Comparison of ENCODE assay signal across 10 cellular contexts in genomic region chr17:78125138-78125913, GRCh38. TPM values are rescaled to one million over a fixed set of nuclear protein-coding genes. Genes with fewer than 3 reads are reported as not detected.
DNase-seq lines count a peak whose midpoint lies in the region; ATAC-seq and TF ChIP-seq lines count a peak whose summit lies in the region.
"Had no signal": no experiment of that assay in that cellular context is flagged by ENCODE, and none has a peak within 500 bp of the region (broad histone marks: within the 10 kb centered on the region; RNA-seq: fewer than 3 reads in every experiment).

No MANE protein-coding gene starts in this region.

- peaks cover 4% of the 10 kb centered on the region for H3K4me1 ChIP-seq in right cardiac atrium (ENCODE audit: control insufficient read depth, insufficient read depth, low read length)
- H3K4me1 ChIP-seq in tibial nerve, result peaks cover 0 to 83% (median 54%) of the 10 kb centered on the region in 4 donors
- H3K4me1 ChIP-seq in H9 (ENCODE audit: insufficient read depth, low read length), result peaks cover 10% of the 10 kb centered on the region; the same call in 1 of the 2 replicates

- H3K79me1 ChIP-seq in H9 (ENCODE audit: insufficient read depth, low read depth, low read length, poor library complexity, severe bottlenecking), result no peaks in the 10 kb centered on the region

- H3K4ac ChIP-seq in H9 (ENCODE audit: low read depth, low read length), result no peak overlapping the region

- H3K4me3 Mint-ChIP-seq in activated CD8-positive, alpha-beta T cell treated with anti-CD3 and anti-CD28 coated beads for 36 hours, result peak overlapping the region; percentile 78
- H3K4me3 Mint-ChIP-seq in H9, result no peak overlapping the region

- H3K27me3 Mint-ChIP-seq in activated CD8-positive, alpha-beta T cell treated with anti-CD3 and anti-CD28 coated beads for 36 hours, result no peaks in the 10 kb centered on the region
- no peaks in the 10 kb centered on the region for H3K27me3 Mint-ChIP-seq in H9 (ENCODE audit: low read depth)

- H2AK5ac ChIP-seq in H9 (ENCODE audit: insufficient read length, low read length), result no peak overlapping the region

- H3K14ac ChIP-seq in H9 (ENCODE audit: insufficient read depth, low read length), result no peak overlapping the region

- H3K4me1 Mint-ChIP-seq in activated CD8-positive, alpha-beta T cell treated with anti-CD3 and anti-CD28 coated beads for 36 hours (ENCODE audit: low read depth), result peaks cover 64% of the 10 kb centered on the region
- peaks cover 18 to 21% of the 10 kb centered on the region in 2 experiments for H3K4me1 Mint-ChIP-seq in H9

- H3K27ac ChIP-seq in right cardiac atrium (ENCODE audit: low read length) (peak overlapping the region; percentile 35), tibial nerve (peak overlapping the region; percentile 75 to 93 (median 92)), H9 (ENCODE audit: insufficient read length, low read depth, low read length) (no peak overlapping the region)

- H3K36me3 ChIP-seq in tibial nerve, result peaks cover 0 to 49% (median 7%) of the 10 kb centered on the region in 3 donors

- POLR2A ChIA-PET in activated CD8-positive, alpha-beta T cell treated with anti-CD3 and anti-CD28 coated beads for 36 hours (lab: Charles Lee), result interaction anchor here (0.8 to 18.6 kb wide), 7 partner anchors 12 to 62 kb away, joined by 3 to 335 read pairs (median 4); partner anchors contain the start of genes AFMID, C17orf99, TK1 and TMC8

- TF ChIP-seq EP300 in tibial nerve (IDR thresholded peaks at IDR 0.05), result no peak

- H2BK15ac ChIP-seq in H9 (ENCODE audit: low read depth, low read length), result no peak overlapping the region

- H3K27me3 ChIP-seq in right cardiac atrium (ENCODE audit: control insufficient read depth, insufficient read depth) (no peaks in the 10 kb centered on the region), tibial nerve (no peaks in the 10 kb centered on the region), H9 (ENCODE audit: insufficient read depth, low read length) (no peaks in the 10 kb centered on the region)

- no peak overlapping the region for H2BK20ac ChIP-seq in H9 (ENCODE audit: low read depth, low read length, poor library complexity, severe bottlenecking)

- H3K27ac Mint-ChIP-seq in activated CD8-positive, alpha-beta T cell treated with anti-CD3 and anti-CD28 coated beads for 36 hours, result peak overlapping the region; percentile 50
- H3K27ac Mint-ChIP-seq in H9, result no peak overlapping the region

- no peak overlapping the region for H2BK120ac ChIP-seq in H9 (ENCODE audit: low read depth, low read length, poor library complexity, severe bottlenecking)

- H4K91ac ChIP-seq in H9 (ENCODE audit: insufficient read length, low read depth, low read length), result no peak overlapping the region

- no peak overlapping the region for H3K56ac ChIP-seq in H9 (ENCODE audit: insufficient read length, low read depth, low read length)

- no peak overlapping the region for H4K5ac ChIP-seq in H9 (ENCODE audit: insufficient read length, low read depth, low read length)

- H3K9me3 Mint-ChIP-seq in activated CD8-positive, alpha-beta T cell treated with anti-CD3 and anti-CD28 coated beads for 36 hours, result no peaks in the 10 kb centered on the region
- no peaks in the 10 kb centered on the region; a peak in 2 of 5 replicates for H3K9me3 Mint-ChIP-seq in H9

- CTCF ChIA-PET in activated CD8-positive, alpha-beta T cell treated with anti-CD3 and anti-CD28 coated beads for 36 hours (lab: Charles Lee), result interaction anchor here (0.8 to 7.9 kb wide), 6 partner anchors 9 to 126 kb away, joined by 3 to 83 read pairs (median 4); no protein-coding TSS in a partner anchor

- ATAC-seq in activated CD8-positive, alpha-beta T cell treated with anti-CD3 and anti-CD28 coated beads for 36 hours, result no peak
- no peak for ATAC-seq in right cardiac atrium
- no peak for ATAC-seq in GM21529 (IDR thresholded peaks at IDR 0.05; ENCODE audit: unreplicated experiment)

- peaks cover 58% of the 10 kb centered on the region for H3K36me3 Mint-ChIP-seq in activated CD8-positive, alpha-beta T cell treated with anti-CD3 and anti-CD28 coated beads for 36 hours (ENCODE audit: low read depth)
- H3K36me3 Mint-ChIP-seq in H9 (ENCODE audit: insufficient read depth in 1 of 3, low read depth in 3 of 3), result peaks cover 7 to 27% (median 21%) of the 10 kb centered on the region in 3 experiments

- H3K9me3 ChIP-seq in right cardiac atrium (ENCODE audit: control insufficient read depth, low read length) (no peaks in the 10 kb centered on the region), tibial nerve (no peaks in the 10 kb centered on the region), H9 (ENCODE audit: control insufficient read depth, low read depth, low read length) (no peaks in the 10 kb centered on the region)

- H4K8ac ChIP-seq in H9 (replicated peaks; ENCODE audit: insufficient read length, low read depth, low read length), result no peak overlapping the region

- H3K4me2 ChIP-seq in H9 (ENCODE audit: insufficient read depth, insufficient read length, low read length), result no peak overlapping the region

- no peak overlapping the region for H2BK5ac ChIP-seq in H9 (ENCODE audit: insufficient read length, low read length)

- no peak overlapping the region for H3T11ph ChIP-seq in H9 (ENCODE audit: low read length)

- H3K18ac ChIP-seq in H9 (ENCODE audit: insufficient read length, low read depth, low read length), result no peak overlapping the region

- no peak overlapping the region for H2BK12ac ChIP-seq in H9 (ENCODE audit: insufficient read length, low read depth, low read length)

- no peaks in the 10 kb centered on the region for H4K20me1 ChIP-seq in H9 (ENCODE audit: control insufficient read depth, insufficient read depth, insufficient read length)

- intact Hi-C loops in activated CD8-positive, alpha-beta T cell treated with anti-CD3 and anti-CD28 coated beads for 36 hours (cut with micrococcal nuclease), result no loop called here
- intact Hi-C loops in right cardiac atrium (cut with DNase I), result no loop called here

- H3K4me3 ChIP-seq in right cardiac atrium (ENCODE audit: low read length) (no peak overlapping the region), tibial nerve (peak overlapping the region in 3 of 4 donors; percentile 2 to 14 (median 10))

- DNase-seq in activated naive CD4-positive, alpha-beta T cell treated with Interleukin-2 at 50 U/mL for 16 hours, result peak; percentile 44
- DNase-seq in activated naive CD4-positive, alpha-beta T cell treated with anti-CD3 and anti-CD28 coated beads, Interleukin-2, amount 50 U/mL, for 16 hours, result no peak
- DNase-seq in activated CD8-positive, alpha-beta T cell treated with anti-CD3 and anti-CD28 coated beads for 36 hours, result peak; percentile 58
- DNase-seq in right cardiac atrium (peak in 1 of 3 donors; percentile 72), tibial nerve (ENCODE audit: low spot score in 2 of 2) (no peak), DMS114 treated with DMSO at 0.1 percent for 48 hours (lab: John Stamatoyannopoulos, UW; ENCODE audit: unreplicated experiment) (no peak), H9 (no peak)
- DNase-seq: NCI-H1092 had no signal

- H3K23me2 ChIP-seq in H9 (ENCODE audit: insufficient read length, low read depth, low read length, poor library complexity, severe bottlenecking), result peaks cover 19% of the 10 kb centered on the region

- TF ChIP-seq CTCF in activated CD8-positive, alpha-beta T cell treated with anti-CD3 and anti-CD28 coated beads for 36 hours (IDR thresholded peaks at IDR 0.05), result no peak
- no peak for TF ChIP-seq CTCF in tibial nerve (IDR thresholded peaks at IDR 0.05)
- TF ChIP-seq CTCF in H9 (conservative IDR thresholded peaks at IDR 0.05), result no peak

- TF ChIP-seq POLR2A in tibial nerve (IDR thresholded peaks at IDR 0.05), result no peak

- H3K9ac ChIP-seq in H9 (ENCODE audit: extremely low read depth, insufficient read length, low read length), result no peak overlapping the region

- no peaks in the 10 kb centered on the region; the same call in 1 of the 2 replicates for H3K79me2 ChIP-seq in H9 (ENCODE audit: insufficient read depth, low read length)

- H3K23ac ChIP-seq in H9 (ENCODE audit: insufficient read length, low read depth, low read length), result no peak overlapping the region

- no peak overlapping the region for H2AFZ ChIP-seq in H9 (ENCODE audit: low read length)

- 71% methylated on average over 39 of the region's 39 CpGs for WGBS in right cardiac atrium
- 41 to 45% methylated on average over 23 to 26 of the region's 39 CpGs for WGBS in tibial nerve, 2 donors
- no CpG with 5 or more reads among the region's 39 CpGs for WGBS in H9 (ENCODE audit: extremely low coverage, insufficient read length, low lambda C conversion rate)

RNA-seq across cellular contexts. Expression of gene TMC6, which starts 3.2 kb away (rescaled TPM):
- 100 to 1,000 TPM; 209 to 213 TPM for total RNA-seq in activated CD8-positive, alpha-beta T cell treated with anti-CD3 and anti-CD28 coated beads for 36 hours
- total RNA-seq in right cardiac atrium, result 10 to 100 TPM; 27.9 to 45.4 (median 38.2) TPM
- polyA plus RNA-seq in right cardiac atrium, result 21.2 TPM
- total RNA-seq in tibial nerve, result 10 to 100 TPM; 43.3 to 94.5 (median 52.2) TPM
- 85.7 and 86.8 TPM in 2 replicates for total RNA-seq in H9 (2021)

RNA-seq across cellular contexts. Expression of gene TMC8, which starts 5.2 kb away (rescaled TPM):
- total RNA-seq in activated CD8-positive, alpha-beta T cell treated with anti-CD3 and anti-CD28 coated beads for 36 hours, result 100 to 1,000 TPM; 182 to 197 TPM
- total RNA-seq in right cardiac atrium, result 1 to 10 TPM; 2.6 to 3.9 (median 3.0) TPM
- 2.4 TPM for polyA plus RNA-seq in right cardiac atrium
- total RNA-seq in tibial nerve, result 10 to 100 TPM in 1 of 4 donors, 1 to 10 TPM in 3; 5.2 to 18.3 (median 6.7) TPM
- total RNA-seq in H9 (2021), result 1.0 and 1.9 TPM in 2 replicates
- polyA plus RNA-seq: BJ had no signal

RNA-seq across cellular contexts. Expression of gene C17orf99, which starts 20.9 kb away (rescaled TPM):
- total RNA-seq in activated CD8-positive, alpha-beta T cell treated with anti-CD3 and anti-CD28 coated beads for 36 hours, result under 1 TPM in 1 of 2 experiments, not detected in 1; 0.51 TPM
- not detected for total RNA-seq in right cardiac atrium
- not detected for polyA plus RNA-seq in right cardiac atrium
- total RNA-seq in tibial nerve, result not detected
- total RNA-seq in H9 (2021), result not detected in 2 replicates
- polyA plus RNA-seq: BJ had no signal

RNA-seq across cellular contexts. Expression of gene SYNGR2, which starts 43.1 kb away (rescaled TPM):
- 10 to 100 TPM; 92.6 to 95.1 TPM for total RNA-seq in activated CD8-positive, alpha-beta T cell treated with anti-CD3 and anti-CD28 coated beads for 36 hours
- total RNA-seq in right cardiac atrium, result 10 to 100 TPM; 81.9 to 92.2 (median 83.9) TPM
- 85.8 TPM for polyA plus RNA-seq in right cardiac atrium
- total RNA-seq in tibial nerve, result 10 to 100 TPM; 40.6 to 70.2 (median 54.1) TPM
- total RNA-seq in H9 (2021), result 41.0 and 43.9 TPM in 2 replicates

Comparison
In these comparisons a context has a peak if more than half of its experiments do, and no peak if none do; other contexts are left out.
1. DNase-seq: peak in activated naive CD4-positive, alpha-beta T cell treated with Interleukin-2 at 50 U/mL for 16 hours (single experiment) and activated CD8-positive, alpha-beta T cell treated with anti-CD3 and anti-CD28 coated beads for 36 hours (single experiment); none in activated naive CD4-positive, alpha-beta T cell treated with anti-CD3 and anti-CD28 coated beads, Interleukin-2, amount 50 U/mL, for 16 hours (single experiment), tibial nerve (0 of 2), DMS114 treated with DMSO at 0.1 percent for 48 hours (single experiment) and H9 (single experiment).
2. RNA of gene TMC8, which starts 5.2 kb away (total RNA-seq): 182 to 197 TPM in activated CD8-positive, alpha-beta T cell treated with anti-CD3 and anti-CD28 coated beads for 36 hours; 5.2 to 18.3 TPM in tibial nerve, 2.6 to 3.9 TPM in right cardiac atrium and 1.0 to 1.9 TPM in H9; every median in the first group is over 4 times any median in the second.